18 cellular contexts compared by ENCODE assay signal in genomic region chr17:9142772-9143494, GRCh38.
"Had no signal": no experiment of that assay in that cellular context is flagged by ENCODE, and none has a peak within 500 bp of the region (broad histone marks: within the 10 kb centered on the region; RNA-seq: fewer than 3 reads in every experiment).

No MANE protein-coding gene starts in this region.

- H3K36me3 ChIP-seq: esophagus squamous epithelium, gastroesophageal sphincter, pancreas, prostate gland, stomach, thoracic aorta, transverse colon had no signal

- H3K27me3 ChIP-seq: esophagus squamous epithelium, gastroesophageal sphincter, pancreas, stomach, transverse colon had no signal

- ATAC-seq: gastroesophageal sphincter; naive thymus-derived CD8-positive, alpha-beta T cell; pancreas; sciatic nerve had no signal

- DNase-seq: cerebellar nuclear complex; esophagus squamous epithelium; foreskin fibroblast; glutamatergic neuron; mammary epithelial cell; naive thymus-derived CD8-positive, alpha-beta T cell; nucleus accumbens; pancreas; stimulated activated CD4-positive, alpha-beta T cell treated with anti-CD3 and anti-CD28 coated beads, Interleukin-2, amount 100 ng/mL, for 24 hours; stimulated activated naive CD4-positive, alpha-beta T cell; stomach; substantia nigra; transverse colon had no signal

- H3K4me3 ChIP-seq: esophagus squamous epithelium, gastroesophageal sphincter, pancreas, prostate gland, stomach, thoracic aorta, transverse colon had no signal

- H3K9me3 ChIP-seq: esophagus squamous epithelium, gastroesophageal sphincter, pancreas, prostate gland, stomach, thoracic aorta, transverse colon had no signal

- H3K27ac ChIP-seq: esophagus squamous epithelium, gastroesophageal sphincter, pancreas, prostate gland, stomach, thoracic aorta, transverse colon had no signal

- H3K4me1 ChIP-seq: pancreas, prostate gland had no signal

- FAIRE-seq: colon, pancreas had no signal
